ENCODE assay signal across 18 cellular contexts in the genomic region with DNA sequence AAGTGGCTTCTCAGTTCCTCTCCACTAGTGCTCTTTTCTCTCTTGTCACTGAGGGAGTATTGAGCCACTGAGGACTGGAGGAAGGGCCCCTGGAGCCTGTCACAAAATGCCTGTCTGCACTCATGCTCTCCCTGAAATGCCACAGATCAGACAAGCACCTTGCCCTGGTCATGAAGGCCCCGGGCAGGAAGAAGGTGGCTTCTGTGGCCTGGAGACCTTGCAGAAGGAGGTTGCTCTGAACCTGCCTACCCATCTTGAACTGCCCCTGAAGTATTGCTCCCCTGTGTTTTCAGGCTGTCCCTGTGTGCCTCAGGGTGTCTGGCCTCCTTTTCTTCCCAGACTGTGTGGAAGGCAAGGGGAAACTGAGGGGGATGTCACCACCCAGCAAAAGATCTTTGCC. TPM values are rescaled to one million over a fixed set of nuclear protein-coding genes. Genes with fewer than 3 reads are reported as not detected.
"Had no signal": no experiment of that assay in that cellular context is flagged by ENCODE, and none has a peak within 500 bp of the region (broad histone marks: within the 10 kb centered on the region; RNA-seq: fewer than 3 reads in every experiment).

No MANE protein-coding gene starts in this region.

- H3K36me3 ChIP-seq: colonic mucosa, tibial nerve had no signal

- H3K27ac ChIP-seq: colonic mucosa, parathyroid adenoma, tibial nerve had no signal

- H3K27ac Mint-ChIP-seq: activated CD8-positive, alpha-beta memory T cell treated with anti-CD3 and anti-CD28 coated beads, Interleukin-2, amount 10 ng/mL, durations not matched to agents 7 days and 5 days; naive thymus-derived CD4-positive, alpha-beta T cell had no signal

- H3K9me3 ChIP-seq: colonic mucosa, tibial nerve had no signal

- H3K4me3 Mint-ChIP-seq: activated CD8-positive, alpha-beta memory T cell treated with anti-CD3 and anti-CD28 coated beads, Interleukin-2, amount 10 ng/mL, durations not matched to agents 7 days and 5 days; naive thymus-derived CD4-positive, alpha-beta T cell had no signal

- DNase-seq: activated CD4-positive, alpha-beta T cell treated with anti-CD3 and anti-CD28 coated beads, Interleukin-2, amount 50 U/mL, for 1 hour; activated CD8-positive, alpha-beta memory T cell treated with anti-CD3 and anti-CD28 coated beads, Interleukin-2, amount 10 ng/mL, durations not matched to agents 7 days and 5 days; activated effector memory CD4-positive, alpha-beta T cell treated with Interleukin-2 at 50 U/mL for 16 hours; activated naive CD4-positive, alpha-beta T cell treated with anti-CD3 and anti-CD28 coated beads, Interleukin-2, amount 50 U/mL, for 16 hours; activated T-cell treated with anti-CD3 and anti-CD28 coated beads, Interleukin-2, amount 50 U/mL, for 1 hour; amniotic stem cell; central memory CD4-positive, alpha-beta T cell; colonic mucosa; foreskin melanocyte; head of caudate nucleus; naive thymus-derived CD4-positive, alpha-beta T cell; retina; stimulated activated CD4-positive, alpha-beta T cell treated with anti-CD3 and anti-CD28 coated beads, Interleukin-4, amount 100 ng/mL, for 24 hours; stimulated activated naive CD4-positive, alpha-beta T cell had no signal

- H3K4me1 ChIP-seq: parathyroid adenoma had no signal

- H3K36me3 Mint-ChIP-seq: activated CD8-positive, alpha-beta memory T cell treated with anti-CD3 and anti-CD28 coated beads, Interleukin-2, amount 10 ng/mL, durations not matched to agents 7 days and 5 days; naive thymus-derived CD4-positive, alpha-beta T cell had no signal

- H3K4me3 ChIP-seq: colonic mucosa, tibial nerve had no signal

- H3K9me3 Mint-ChIP-seq: naive thymus-derived CD4-positive, alpha-beta T cell had no signal

- ATAC-seq: activated CD8-positive, alpha-beta memory T cell treated with anti-CD3 and anti-CD28 coated beads, Interleukin-2, amount 10 ng/mL, durations not matched to agents 7 days and 5 days; naive thymus-derived CD4-positive, alpha-beta T cell had no signal

RNA-seq across cellular contexts. Expression of a gene that starts 3.1 kb away (rescaled TPM):
- total RNA-seq: activated CD8-positive, alpha-beta memory T cell treated with anti-CD3 and anti-CD28 coated beads, Interleukin-2, amount 10 ng/mL, durations not matched to agents 7 days and 5 days; lung microvascular endothelial cell; mononuclear cell; naive thymus-derived CD4-positive, alpha-beta T cell had no signal
